Comparison of ENCODE assay signal across 1 cellular context in the genomic region with DNA sequence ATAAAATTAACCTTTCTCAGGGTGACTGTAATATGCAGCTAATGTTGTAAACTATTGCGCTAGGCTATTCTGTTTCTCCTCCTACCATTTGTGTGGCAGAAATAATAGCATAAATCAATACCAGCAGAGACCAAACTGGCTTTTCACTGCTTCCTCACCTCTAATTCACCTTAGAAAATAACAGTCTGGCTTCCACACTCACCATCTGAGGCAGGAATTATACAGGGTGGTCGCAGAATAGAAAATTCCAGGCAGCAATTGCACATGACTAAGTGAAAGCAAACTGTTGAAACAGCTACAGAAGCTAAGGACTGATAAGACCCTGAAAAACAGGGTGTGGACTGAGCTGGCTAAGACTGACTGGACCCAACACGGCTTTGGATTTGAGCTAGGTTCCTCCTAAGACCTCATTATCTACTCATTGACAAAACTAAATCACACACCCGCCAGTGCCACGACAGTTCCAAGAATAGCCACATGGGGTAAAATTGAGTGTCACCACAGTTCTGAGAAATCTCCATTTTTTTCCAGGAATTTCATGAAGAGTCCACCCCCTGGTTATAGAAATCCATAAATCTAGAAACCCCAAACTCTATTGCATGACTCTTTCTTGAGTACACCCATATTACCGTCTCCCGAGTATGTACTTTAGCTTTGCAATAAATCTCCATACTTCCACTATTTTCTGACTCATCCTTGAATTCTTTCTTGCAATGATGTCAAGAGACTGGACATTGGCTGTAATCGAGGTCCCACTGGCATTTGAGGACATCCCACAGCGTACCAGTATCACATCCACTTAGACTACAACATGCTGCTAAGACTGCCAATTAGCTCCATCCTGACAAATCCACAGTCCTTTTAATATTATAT.
TF ChIP-seq lines count a peak whose summit lies in the region.

No MANE protein-coding gene starts in this region.

TF ChIP-seq in K562, 482 proteins besides CTCF, POLR2A, EP300 and RAD21 (continued from another document and continues in another):
- TF ChIP-seq PHB2 (IDR thresholded peaks at IDR 0.05; ENCODE audit: low read depth) (peak; percentile 29; the same call in 1 of the 2 replicates), PURB (CRISPR knock-in tag; IDR thresholded peaks at IDR 0.05; ENCODE audit: low read depth) (no peak), THRB (CRISPR knock-in tag; conservative IDR thresholded peaks at IDR 0.05) (0 out of 2 replicates have a peak, but pooled peaks have one; percentile 75), CHCHD3 (CRISPR knock-in tag; IDR thresholded peaks at IDR 0.05) (no peak), CREB3L1 (IDR thresholded peaks at IDR 0.05; ENCODE audit: borderline replicate concordance, low read depth) (peak; percentile 69; the same call in 1 of the 2 replicates), NFYB (IDR thresholded peaks at IDR 0.05; ENCODE audit: extremely low read depth, insufficient read length) (no peak), HDAC1 (IDR thresholded peaks at IDR 0.05) (peak; percentile 87 to 98), SAP30 (IDR thresholded peaks at IDR 0.05; ENCODE audit: borderline replicate concordance, insufficient read depth, low read depth, low read length, poor library complexity, severe bottlenecking) (no peak), U2AF1 (optimal IDR thresholded peaks at IDR 0.05; ENCODE audit: low read depth, low read length) (no peak), LCOR (CRISPR knock-in tag; IDR thresholded peaks at IDR 0.05) (peak; percentile 94), NR2F6 (CRISPR knock-in tag; IDR thresholded peaks at IDR 0.05) (no peak), KLF13 (tag; IDR thresholded peaks at IDR 0.05; ENCODE audit: borderline replicate concordance, low read depth) (no peak), HMG20A (CRISPR knock-in tag; conservative IDR thresholded peaks at IDR 0.05) (0 out of 2 replicates have a peak, but pooled peaks have one; percentile 46), E2F1 (CRISPR knock-in tag; IDR thresholded peaks at IDR 0.05) (no peak), ASH1L (IDR thresholded peaks at IDR 0.05; ENCODE audit: borderline replicate concordance, low read depth, partially characterized antibody) (no peak), GATA2 (CRISPR knock-in tag; IDR thresholded peaks at IDR 0.05) (peak; percentile 57), GTF2E2 (tag; IDR thresholded peaks at IDR 0.05) (peak; percentile 61; the same call in 1 of the 2 replicates), ZSCAN29 (IDR thresholded peaks at IDR 0.05) (no peak), ELF4 (CRISPR knock-in tag; IDR thresholded peaks at IDR 0.05) (0 out of 2 replicates have a peak, but pooled peaks have one; percentile 51), LARP7 (IDR thresholded peaks at IDR 0.05) (no peak), CBX2 (IDR thresholded peaks at IDR 0.05; ENCODE audit: insufficient read depth, low read length, poor library complexity, severe bottlenecking) (no peak), NFE2 (IDR thresholded peaks at IDR 0.05; ENCODE audit: low read depth) (peak; percentile 89), ZBTB1 (CRISPR knock-in tag; IDR thresholded peaks at IDR 0.05; ENCODE audit: borderline replicate concordance, low read depth) (no peak), ILF3 (IDR thresholded peaks at IDR 0.05; ENCODE audit: borderline replicate concordance) (no peak), ZNF764 (CRISPR knock-in tag; IDR thresholded peaks at IDR 0.05; ENCODE audit: low read depth) (no peak), SAFB (IDR thresholded peaks at IDR 0.05; ENCODE audit: borderline replicate concordance, low read depth, low read length) (no peak), HNRNPL (IDR thresholded peaks at IDR 0.05; ENCODE audit: low read depth, low read length) (no peak), SP2 (IDR thresholded peaks at IDR 0.05; ENCODE audit: extremely low read depth, low read depth, low read length, poor library complexity, severe bottlenecking) (no peak), ZNF165 (CRISPR knock-in tag; IDR thresholded peaks at IDR 0.05; ENCODE audit: borderline replicate concordance) (no peak), RBM34 (IDR thresholded peaks at IDR 0.05; ENCODE audit: borderline replicate concordance, insufficient read depth, low read length) (no peak), DPF2 (IDR thresholded peaks at IDR 0.05) (peak; percentile 98), NR1H2 (CRISPR knock-in tag; IDR thresholded peaks at IDR 0.05) (no peak)
- TF ChIP-seq, protein P1, sequence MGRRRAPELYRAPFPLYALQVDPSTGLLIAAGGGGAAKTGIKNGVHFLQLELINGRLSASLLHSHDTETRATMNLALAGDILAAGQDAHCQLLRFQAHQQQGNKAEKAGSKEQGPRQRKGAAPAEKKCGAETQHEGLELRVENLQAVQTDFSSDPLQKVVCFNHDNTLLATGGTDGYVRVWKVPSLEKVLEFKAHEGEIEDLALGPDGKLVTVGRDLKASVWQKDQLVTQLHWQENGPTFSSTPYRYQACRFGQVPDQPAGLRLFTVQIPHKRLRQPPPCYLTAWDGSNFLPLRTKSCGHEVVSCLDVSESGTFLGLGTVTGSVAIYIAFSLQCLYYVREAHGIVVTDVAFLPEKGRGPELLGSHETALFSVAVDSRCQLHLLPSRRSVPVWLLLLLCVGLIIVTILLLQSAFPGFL (CRISPR knock-in tag; IDR thresholded peaks at IDR 0.05), result no peak
- TF ChIP-seq, protein P2, sequence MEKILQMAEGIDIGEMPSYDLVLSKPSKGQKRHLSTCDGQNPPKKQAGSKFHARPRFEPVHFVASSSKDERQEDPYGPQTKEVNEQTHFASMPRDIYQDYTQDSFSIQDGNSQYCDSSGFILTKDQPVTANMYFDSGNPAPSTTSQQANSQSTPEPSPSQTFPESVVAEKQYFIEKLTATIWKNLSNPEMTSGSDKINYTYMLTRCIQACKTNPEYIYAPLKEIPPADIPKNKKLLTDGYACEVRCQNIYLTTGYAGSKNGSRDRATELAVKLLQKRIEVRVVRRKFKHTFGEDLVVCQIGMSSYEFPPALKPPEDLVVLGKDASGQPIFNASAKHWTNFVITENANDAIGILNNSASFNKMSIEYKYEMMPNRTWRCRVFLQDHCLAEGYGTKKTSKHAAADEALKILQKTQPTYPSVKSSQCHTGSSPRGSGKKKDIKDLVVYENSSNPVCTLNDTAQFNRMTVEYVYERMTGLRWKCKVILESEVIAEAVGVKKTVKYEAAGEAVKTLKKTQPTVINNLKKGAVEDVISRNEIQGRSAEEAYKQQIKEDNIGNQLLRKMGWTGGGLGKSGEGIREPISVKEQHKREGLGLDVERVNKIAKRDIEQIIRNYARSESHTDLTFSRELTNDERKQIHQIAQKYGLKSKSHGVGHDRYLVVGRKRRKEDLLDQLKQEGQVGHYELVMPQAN (IDR thresholded peaks at IDR 0.05; ENCODE audit: borderline replicate concordance), result no peak
- TF ChIP-seq, protein P3, sequence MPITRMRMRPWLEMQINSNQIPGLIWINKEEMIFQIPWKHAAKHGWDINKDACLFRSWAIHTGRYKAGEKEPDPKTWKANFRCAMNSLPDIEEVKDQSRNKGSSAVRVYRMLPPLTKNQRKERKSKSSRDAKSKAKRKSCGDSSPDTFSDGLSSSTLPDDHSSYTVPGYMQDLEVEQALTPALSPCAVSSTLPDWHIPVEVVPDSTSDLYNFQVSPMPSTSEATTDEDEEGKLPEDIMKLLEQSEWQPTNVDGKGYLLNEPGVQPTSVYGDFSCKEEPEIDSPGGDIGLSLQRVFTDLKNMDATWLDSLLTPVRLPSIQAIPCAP (CRISPR knock-in tag; IDR thresholded peaks at IDR 0.05; ENCODE audit: borderline replicate concordance), result no peak
- TF ChIP-seq, protein P4, sequence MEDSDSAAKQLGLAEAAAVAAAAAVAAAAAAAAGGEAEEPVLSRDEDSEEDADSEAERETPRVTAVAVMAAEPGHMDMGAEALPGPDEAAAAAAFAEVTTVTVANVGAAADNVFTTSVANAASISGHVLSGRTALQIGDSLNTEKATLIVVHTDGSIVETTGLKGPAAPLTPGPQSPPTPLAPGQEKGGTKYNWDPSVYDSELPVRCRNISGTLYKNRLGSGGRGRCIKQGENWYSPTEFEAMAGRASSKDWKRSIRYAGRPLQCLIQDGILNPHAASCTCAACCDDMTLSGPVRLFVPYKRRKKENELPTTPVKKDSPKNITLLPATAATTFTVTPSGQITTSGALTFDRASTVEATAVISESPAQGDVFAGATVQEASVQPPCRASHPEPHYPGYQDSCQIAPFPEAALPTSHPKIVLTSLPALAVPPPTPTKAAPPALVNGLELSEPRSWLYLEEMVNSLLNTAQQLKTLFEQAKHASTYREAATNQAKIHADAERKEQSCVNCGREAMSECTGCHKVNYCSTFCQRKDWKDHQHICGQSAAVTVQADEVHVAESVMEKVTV (CRISPR knock-in tag; IDR thresholded peaks at IDR 0.05), result no peak
- TF ChIP-seq, protein P5, sequence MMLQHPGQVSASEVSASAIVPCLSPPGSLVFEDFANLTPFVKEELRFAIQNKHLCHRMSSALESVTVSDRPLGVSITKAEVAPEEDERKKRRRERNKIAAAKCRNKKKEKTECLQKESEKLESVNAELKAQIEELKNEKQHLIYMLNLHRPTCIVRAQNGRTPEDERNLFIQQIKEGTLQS (IDR thresholded peaks at IDR 0.05), result peak; percentile 96
- TF ChIP-seq, protein P5 (CRISPR knock-in tag; conservative IDR thresholded peaks at IDR 0.05), result no peak
- TF ChIP-seq, protein P6, sequence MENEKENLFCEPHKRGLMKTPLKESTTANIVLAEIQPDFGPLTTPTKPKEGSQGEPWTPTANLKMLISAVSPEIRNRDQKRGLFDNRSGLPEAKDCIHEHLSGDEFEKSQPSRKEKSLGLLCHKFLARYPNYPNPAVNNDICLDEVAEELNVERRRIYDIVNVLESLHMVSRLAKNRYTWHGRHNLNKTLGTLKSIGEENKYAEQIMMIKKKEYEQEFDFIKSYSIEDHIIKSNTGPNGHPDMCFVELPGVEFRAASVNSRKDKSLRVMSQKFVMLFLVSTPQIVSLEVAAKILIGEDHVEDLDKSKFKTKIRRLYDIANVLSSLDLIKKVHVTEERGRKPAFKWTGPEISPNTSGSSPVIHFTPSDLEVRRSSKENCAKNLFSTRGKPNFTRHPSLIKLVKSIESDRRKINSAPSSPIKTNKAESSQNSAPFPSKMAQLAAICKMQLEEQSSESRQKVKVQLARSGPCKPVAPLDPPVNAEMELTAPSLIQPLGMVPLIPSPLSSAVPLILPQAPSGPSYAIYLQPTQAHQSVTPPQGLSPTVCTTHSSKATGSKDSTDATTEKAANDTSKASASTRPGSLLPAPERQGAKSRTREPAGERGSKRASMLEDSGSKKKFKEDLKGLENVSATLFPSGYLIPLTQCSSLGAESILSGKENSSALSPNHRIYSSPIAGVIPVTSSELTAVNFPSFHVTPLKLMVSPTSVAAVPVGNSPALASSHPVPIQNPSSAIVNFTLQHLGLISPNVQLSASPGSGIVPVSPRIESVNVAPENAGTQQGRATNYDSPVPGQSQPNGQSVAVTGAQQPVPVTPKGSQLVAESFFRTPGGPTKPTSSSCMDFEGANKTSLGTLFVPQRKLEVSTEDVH (IDR thresholded peaks at IDR 0.05; ENCODE audit: low read depth, partially characterized antibody), result peak; percentile 77
- TF ChIP-seq, protein P7, sequence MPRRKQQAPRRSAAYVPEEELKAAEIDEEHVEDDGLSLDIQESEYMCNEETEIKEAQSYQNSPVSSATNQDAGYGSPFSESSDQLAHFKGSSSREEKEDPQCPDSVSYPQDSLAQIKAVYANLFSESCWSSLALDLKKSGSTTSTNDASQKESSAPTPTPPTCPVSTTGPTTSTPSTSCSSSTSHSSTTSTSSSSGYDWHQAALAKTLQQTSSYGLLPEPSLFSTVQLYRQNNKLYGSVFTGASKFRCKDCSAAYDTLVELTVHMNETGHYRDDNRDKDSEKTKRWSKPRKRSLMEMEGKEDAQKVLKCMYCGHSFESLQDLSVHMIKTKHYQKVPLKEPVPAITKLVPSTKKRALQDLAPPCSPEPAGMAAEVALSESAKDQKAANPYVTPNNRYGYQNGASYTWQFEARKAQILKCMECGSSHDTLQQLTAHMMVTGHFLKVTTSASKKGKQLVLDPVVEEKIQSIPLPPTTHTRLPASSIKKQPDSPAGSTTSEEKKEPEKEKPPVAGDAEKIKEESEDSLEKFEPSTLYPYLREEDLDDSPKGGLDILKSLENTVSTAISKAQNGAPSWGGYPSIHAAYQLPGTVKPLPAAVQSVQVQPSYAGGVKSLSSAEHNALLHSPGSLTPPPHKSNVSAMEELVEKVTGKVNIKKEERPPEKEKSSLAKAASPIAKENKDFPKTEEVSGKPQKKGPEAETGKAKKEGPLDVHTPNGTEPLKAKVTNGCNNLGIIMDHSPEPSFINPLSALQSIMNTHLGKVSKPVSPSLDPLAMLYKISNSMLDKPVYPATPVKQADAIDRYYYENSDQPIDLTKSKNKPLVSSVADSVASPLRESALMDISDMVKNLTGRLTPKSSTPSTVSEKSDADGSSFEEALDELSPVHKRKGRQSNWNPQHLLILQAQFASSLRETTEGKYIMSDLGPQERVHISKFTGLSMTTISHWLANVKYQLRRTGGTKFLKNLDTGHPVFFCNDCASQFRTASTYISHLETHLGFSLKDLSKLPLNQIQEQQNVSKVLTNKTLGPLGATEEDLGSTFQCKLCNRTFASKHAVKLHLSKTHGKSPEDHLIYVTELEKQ (CRISPR knock-in tag; IDR thresholded peaks at IDR 0.05), result no peak
